1 cellular context compared by ENCODE assay signal in genomic region chr1:116418091-116418830, GRCh38.
A peak's percentile ranks its signal among the peaks of the same experiment; 100 is the strongest.
TF ChIP-seq lines count a peak whose summit lies in the region.

No MANE protein-coding gene starts in this region.

TF ChIP-seq in HepG2, 621 proteins besides CTCF, POLR2A, EP300 and RAD21 (continued from another document and continues in another):
- TF ChIP-seq ZNF318 (CRISPR knock-in tag; IDR thresholded peaks at IDR 0.05) (no peak), NR2F2 (IDR thresholded peaks at IDR 0.05; ENCODE audit: borderline replicate concordance, low read depth) (no peak), ZBTB34 (CRISPR knock-in tag; IDR thresholded peaks at IDR 0.05) (peak; percentile 43; the same call in 1 of the 2 replicates), ZNF253 (CRISPR knock-in tag; IDR thresholded peaks at IDR 0.05; ENCODE audit: borderline replicate concordance) (0 out of 2 replicates have a peak, but pooled peaks have one; percentile 23), ZFP36L1 (CRISPR knock-in tag; IDR thresholded peaks at IDR 0.05) (peak; percentile 38; the same call in 1 of the 2 replicates), ZNF737 (CRISPR knock-in tag; IDR thresholded peaks at IDR 0.05; ENCODE audit: borderline replicate concordance) (peak; percentile 75; the same call in 1 of the 2 replicates), SYNCRIP (IDR thresholded peaks at IDR 0.05; ENCODE audit: insufficient read depth, low read depth, low read length) (no peak), ZNF609 (CRISPR knock-in tag; IDR thresholded peaks at IDR 0.05; ENCODE audit: borderline replicate concordance) (peak; percentile 66; the same call in 1 of the 2 replicates), ZNF224 (CRISPR knock-in tag; IDR thresholded peaks at IDR 0.05) (peak; percentile 80; the same call in 1 of the 2 replicates), NONO (IDR thresholded peaks at IDR 0.05) (no peak), NONO (CRISPR knock-in tag; conservative IDR thresholded peaks at IDR 0.05) (peak; percentile 78), MYPOP (CRISPR knock-in tag; IDR thresholded peaks at IDR 0.05) (peak; percentile 80), MEIS2 (CRISPR knock-in tag; IDR thresholded peaks at IDR 0.05) (peak; percentile 80; the same call in 1 of the 2 replicates), FOXK2 (IDR thresholded peaks at IDR 0.05) (no peak), SNAPC4 (CRISPR knock-in tag; IDR thresholded peaks at IDR 0.05) (0 out of 2 replicates have a peak, but pooled peaks have one; percentile 42), NFIB (CRISPR knock-in tag; IDR thresholded peaks at IDR 0.05; ENCODE audit: borderline replicate concordance) (0 out of 2 replicates have a peak, but pooled peaks have one; percentile 23), MLX (CRISPR knock-in tag; IDR thresholded peaks at IDR 0.05) (no peak; the same call in 1 of the 2 replicates), KAT7 (CRISPR knock-in tag; IDR thresholded peaks at IDR 0.05; ENCODE audit: borderline replicate concordance) (peak; percentile 98), ZNF235 (CRISPR knock-in tag; IDR thresholded peaks at IDR 0.05; ENCODE audit: borderline replicate concordance) (no peak), ARID4A (CRISPR knock-in tag; IDR thresholded peaks at IDR 0.05; ENCODE audit: borderline replicate concordance) (peak; percentile 87; the same call in 1 of the 2 replicates), POLR2AphosphoS5 (IDR thresholded peaks at IDR 0.05; ENCODE audit: low read depth, low read length) (peak; percentile 85), SRF (IDR thresholded peaks at IDR 0.05; ENCODE audit: low read depth, low read length) (peak; percentile 13; the same call in 1 of the 2 replicates), ZBTB38 (CRISPR knock-in tag; IDR thresholded peaks at IDR 0.05) (peak; percentile 66), DPF2 (CRISPR knock-in tag; IDR thresholded peaks at IDR 0.05; ENCODE audit: borderline replicate concordance, low read depth) (no peak)
